ENCODE assay signal across 11 cellular contexts in the genomic region with DNA sequence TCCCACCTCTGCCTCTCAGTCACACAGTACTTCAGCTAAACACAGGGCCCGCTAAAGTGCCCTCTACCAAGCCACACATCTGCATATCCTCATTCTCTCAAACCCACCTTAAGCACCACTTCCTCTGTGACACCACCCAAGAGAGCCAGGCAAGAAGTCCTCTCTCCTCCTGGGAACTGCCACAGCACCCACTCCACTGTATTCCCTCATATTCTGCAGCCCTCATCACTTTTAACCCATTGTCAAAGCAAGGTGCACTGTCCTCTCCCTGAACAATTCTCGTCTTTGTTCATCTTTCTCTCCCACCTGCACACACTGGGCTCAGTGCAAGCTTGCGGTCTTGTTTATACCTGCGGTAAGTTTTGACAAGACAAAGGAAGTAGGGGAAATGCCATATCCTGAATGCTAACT. TPM values are rescaled to one million over a fixed set of nuclear protein-coding genes. Genes with fewer than 3 reads are reported as not detected.
DNase-seq lines count a peak whose midpoint lies in the region; ATAC-seq and TF ChIP-seq lines count a peak whose summit lies in the region.
"Had no signal": no experiment of that assay in that cellular context is flagged by ENCODE, and none has a peak within 500 bp of the region (broad histone marks: within the 10 kb centered on the region; RNA-seq: fewer than 3 reads in every experiment).

No MANE protein-coding gene starts in this region.

- H3K79me2 ChIP-seq in mammary epithelial cell (ENCODE audit: insufficient read depth, low read length), result peaks cover 69% of the 10 kb centered on the region

- H3K9me3 ChIP-seq in mammary epithelial cell (replicated peaks; ENCODE audit: insufficient read depth, low read length) (no peaks in the 10 kb centered on the region), BE2C (no peaks in the 10 kb centered on the region)

- ATAC-seq in GM18498 (IDR thresholded peaks at IDR 0.05; ENCODE audit: unreplicated experiment), result peak; percentile 67
- ATAC-seq in GM21390 (IDR thresholded peaks at IDR 0.05; ENCODE audit: unreplicated experiment), result peak; percentile 56
- peak; percentile 68 for ATAC-seq in HG03175 (IDR thresholded peaks at IDR 0.05; ENCODE audit: unreplicated experiment)
- ATAC-seq in SK-N-SH treated with all-trans-retinoic acid at 6 μM for 48 hours, result no peak
- no peak for ATAC-seq in Right ventricle myocardium inferior
- ATAC-seq: left lobe of liver had no signal

- H3K27ac ChIP-seq in mammary epithelial cell (ENCODE audit: insufficient read depth, low read depth, low read length), result no peak overlapping the region
- H3K27ac ChIP-seq: KMS-11 had no signal

- H2AFZ ChIP-seq in mammary epithelial cell (ENCODE audit: low read depth, low read length), result no peak overlapping the region

- BruUV-seq in mammary epithelial cell (replicated peaks; lab: Mats Ljungman, UMichigan), result no TSS peak

- H3K4me3 ChIP-seq in mammary epithelial cell (replicated peaks in 1 of 3; ENCODE audit: insufficient read depth in 1 of 3, low read depth in 2 of 3, low read length in 3 of 3), result no peak overlapping the region
- H3K4me3 ChIP-seq in BE2C (ENCODE audit: low read depth, low read length), result no peak overlapping the region

- H3K4me2 ChIP-seq in mammary epithelial cell (ENCODE audit: insufficient read depth, low read depth, low read length), result no peak overlapping the region
- H3K4me2 ChIP-seq: KMS-11 had no signal

- H3K9ac ChIP-seq in mammary epithelial cell (ENCODE audit: insufficient read depth, low read length), result no peak overlapping the region
- H3K9ac ChIP-seq: KMS-11 had no signal

- TF ChIP-seq CTCF in mammary epithelial cell (conservative IDR thresholded peaks at IDR 0.05 in 1 of 2, IDR thresholded peaks at IDR 0.05 in 1 of 2; ENCODE audit: extremely low read depth in 1 of 2, insufficient read depth in 1 of 2, low read depth in 1 of 2, low read length in 2 of 2) (no peak), BE2C (IDR thresholded peaks at IDR 0.05; ENCODE audit: low read depth, low read length) (no peak)

- H3K36me3 ChIP-seq in mammary epithelial cell (ENCODE audit: insufficient read depth, low read length) (peaks cover 4% of the 10 kb centered on the region), BE2C (peaks cover 5% of the 10 kb centered on the region; the same call in 1 of the 2 replicates)

- no peaks in the 10 kb centered on the region for H4K20me1 ChIP-seq in mammary epithelial cell (ENCODE audit: insufficient read depth, low read length)

- dilution Hi-C loops in mammary epithelial cell (cut with HindIII; ENCODE audit: low sequenced_read_pairs), result no loop called here

- H3K27me3 ChIP-seq in mammary epithelial cell (ENCODE audit: insufficient read depth, low read length), result no peaks in the 10 kb centered on the region
- H3K27me3 ChIP-seq in BE2C, result no peaks in the 10 kb centered on the region

- intact Hi-C loops in mammary epithelial cell (cut with micrococcal nuclease) (no loop called here), Right ventricle myocardium inferior (cut with DNase I) (no loop called here)

- 60% methylated on average over 4 of the region's 4 CpGs for WGBS in mammary epithelial cell (ENCODE audit: low coverage, missing lambda C conversion rate)

- H3K4me1 ChIP-seq in mammary epithelial cell (ENCODE audit: insufficient read depth, low read length), result no peaks in the 10 kb centered on the region
- peaks cover 8% of the 10 kb centered on the region for H3K4me1 ChIP-seq in BE2C

- in situ Hi-C loops in mammary epithelial cell (cut with MboI; ENCODE audit: low sequenced_read_pairs in 2 of 2), result loop anchor here in 1 of 2 donors (25.0 kb wide), 1 partner anchor 144 kb away; no protein-coding TSS in a partner anchor

- CTCF ChIA-PET in mammary epithelial cell (lab: Charles Lee; ENCODE audit: low non-redundant PET), result no interaction called here

- DNase-seq in mammary epithelial cell (peak; percentile 32), Right ventricle myocardium inferior (ENCODE audit: missing footprints) (no peak), NCI-H2171 (lab: John Stamatoyannopoulos, UW) (no peak), BE2C (no peak)
- DNase-seq: RPMI8226 had no signal

TF ChIP-seq in SK-N-SH treated with all-trans-retinoic acid at 6 μM for 48 hours, 23 proteins besides CTCF, POLR2A, EP300 and RAD21:
- TF ChIP-seq GLIS3 (CRISPR knock-in tag; IDR thresholded peaks at IDR 0.05) (no peak), SNAI2 (CRISPR knock-in tag; IDR thresholded peaks at IDR 0.05) (no peak)
- TF ChIP-seq, protein P1, sequence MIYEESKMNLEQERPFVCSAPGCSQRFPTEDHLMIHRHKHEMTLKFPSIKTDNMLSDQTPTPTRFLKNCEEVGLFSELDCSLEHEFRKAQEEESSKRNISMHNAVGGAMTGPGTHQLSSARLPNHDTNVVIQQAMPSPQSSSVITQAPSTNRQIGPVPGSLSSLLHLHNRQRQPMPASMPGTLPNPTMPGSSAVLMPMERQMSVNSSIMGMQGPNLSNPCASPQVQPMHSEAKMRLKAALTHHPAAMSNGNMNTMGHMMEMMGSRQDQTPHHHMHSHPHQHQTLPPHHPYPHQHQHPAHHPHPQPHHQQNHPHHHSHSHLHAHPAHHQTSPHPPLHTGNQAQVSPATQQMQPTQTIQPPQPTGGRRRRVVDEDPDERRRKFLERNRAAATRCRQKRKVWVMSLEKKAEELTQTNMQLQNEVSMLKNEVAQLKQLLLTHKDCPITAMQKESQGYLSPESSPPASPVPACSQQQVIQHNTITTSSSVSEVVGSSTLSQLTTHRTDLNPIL (CRISPR knock-in tag; IDR thresholded peaks at IDR 0.05; ENCODE audit: low read depth), result no peak

RNA-seq across cellular contexts. Expression of gene CHD9, which starts 13.6 kb away (rescaled TPM):
- total RNA-seq in mammary epithelial cell, result 10 to 100 TPM; 49.2 to 53.2 TPM
- 16.0 TPM for polyA plus RNA-seq in mammary epithelial cell
- polyA minus RNA-seq in mammary epithelial cell, result 30.2 TPM
- 37.6 TPM for total RNA-seq in Right ventricle myocardium inferior
- polyA plus RNA-seq in BE2C (2012; ENCODE audit: insufficient read depth, insufficient read length, low read depth), result 16.0 TPM

RNA-seq across cellular contexts. Expression of gene CHD9NB, which starts 15.7 kb away (rescaled TPM):
- total RNA-seq in mammary epithelial cell (1 to 10 TPM in 1 of 2 donors, under 1 TPM in 1; 0.83 to 1.8 TPM), Right ventricle myocardium inferior (1.4 TPM)
- 2.4 TPM for polyA plus RNA-seq in mammary epithelial cell
- not detected for polyA minus RNA-seq in mammary epithelial cell
- not detected for polyA plus RNA-seq in BE2C (2012; ENCODE audit: insufficient read depth, insufficient read length, low read depth)

Comparison
In these comparisons a context has a peak if more than half of its experiments do, and no peak if none do; other contexts are left out.
1. ATAC-seq: peak in GM18498 (single experiment), GM21390 (single experiment) and HG03175 (single experiment); none in SK-N-SH treated with all-trans-retinoic acid at 6 μM for 48 hours (single experiment) and Right ventricle myocardium inferior (single experiment).